9 cellular contexts compared by ENCODE assay signal in genomic region chr9:99296375-99296951, GRCh38.
DNase-seq lines count a peak whose midpoint lies in the region; ATAC-seq and TF ChIP-seq lines count a peak whose summit lies in the region.
"Had no signal": no experiment of that assay in that cellular context is flagged by ENCODE, and none has a peak within 500 bp of the region (broad histone marks: within the 10 kb centered on the region; RNA-seq: fewer than 3 reads in every experiment).

No MANE protein-coding gene starts in this region.

- ATAC-seq in HG02759 (IDR thresholded peaks at IDR 0.05; ENCODE audit: unreplicated experiment) (peak; percentile 76), mucosa of descending colon (peak; percentile 55), omental fat pad (ENCODE audit: low FRiP score) (no peak), GM18858 (IDR thresholded peaks at IDR 0.05; ENCODE audit: unreplicated experiment) (no peak)

- H3K4me1 ChIP-seq in mucosa of descending colon (ENCODE audit: low read depth), result no peaks in the 10 kb centered on the region

- H3K36me3 ChIP-seq in mucosa of descending colon (ENCODE audit: low read depth), result no peaks in the 10 kb centered on the region

- no peak overlapping the region for H3K4me3 ChIP-seq in mucosa of descending colon

- no peaks in the 10 kb centered on the region for H3K9me3 ChIP-seq in mucosa of descending colon

- intact Hi-C loops in mucosa of descending colon (cut with DNase I, micrococcal nuclease), result no loop called here

- TF ChIP-seq CTCF in mucosa of descending colon (IDR thresholded peaks at IDR 0.05) (no peak), omental fat pad (IDR thresholded peaks at IDR 0.05) (no peak)

- DNase-seq in Ammon's horn (ENCODE audit: low spot score) (peak; percentile 10), mucosa of descending colon (peak; percentile 14 to 53 (median 43)), pons (ENCODE audit: low spot score) (no peak), omental fat pad (ENCODE audit: low spot score) (no peak), HuH-7 (ENCODE audit: low spot score) (no peak)
- peak; percentile 65 for DNase-seq in activated effector memory CD4-positive, alpha-beta T cell treated with anti-CD3 and anti-CD28 coated beads, Interleukin-2, amount 50 U/mL, for 16 hours
- DNase-seq: OCI-M1 had no signal

Comparison
In these comparisons a context has a peak if more than half of its experiments do, and no peak if none do; other contexts are left out.
1. DNase-seq: peak in Ammon's horn (single experiment), activated effector memory CD4-positive, alpha-beta T cell treated with anti-CD3 and anti-CD28 coated beads, Interleukin-2, amount 50 U/mL, for 16 hours (single experiment) and mucosa of descending colon (3 of 3); none in pons (single experiment), omental fat pad (single experiment) and HuH-7 (single experiment).
2. ATAC-seq: peak in HG02759 (single experiment) and mucosa of descending colon (single experiment); none in omental fat pad (single experiment) and GM18858 (single experiment).